1 cellular context compared by ENCODE assay signal in the genomic region with DNA sequence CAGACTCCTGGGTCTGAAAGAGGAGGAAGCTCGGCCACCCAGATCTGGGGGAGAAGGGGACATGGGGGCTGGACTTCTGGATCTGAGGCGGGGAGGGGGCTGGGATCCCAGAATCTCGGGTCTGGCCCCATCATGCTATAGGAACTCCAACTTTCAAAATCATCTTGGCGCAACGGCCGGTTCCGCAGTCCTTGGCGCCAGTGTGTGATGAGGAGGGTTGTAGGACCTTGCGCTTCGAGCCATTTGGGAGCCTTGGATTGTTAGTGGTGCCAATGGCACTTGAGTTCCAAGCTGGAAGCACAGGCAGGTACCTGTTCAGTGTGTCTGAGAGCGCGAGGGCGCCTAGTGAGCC.
A peak's percentile ranks its signal among the peaks of the same experiment; 100 is the strongest.
TF ChIP-seq lines count a peak whose summit lies in the region.

No MANE protein-coding gene starts in this region.

TF ChIP-seq in H1, 55 proteins besides CTCF, POLR2A, EP300 and RAD21:
- TF ChIP-seq BRCA1 (IDR thresholded peaks at IDR 0.05; ENCODE audit: low read depth, low read length) (no peak), GABPA (IDR thresholded peaks at IDR 0.05; ENCODE audit: borderline replicate concordance, insufficient read depth, low read length) (no peak), KDM5A (IDR thresholded peaks at IDR 0.05; ENCODE audit: low read length) (peak; percentile 48; the same call in 1 of the 2 replicates), SAP30 (IDR thresholded peaks at IDR 0.05; ENCODE audit: insufficient read depth, insufficient replicate concordance, low read length) (peak; percentile 45), SIN3A (conservative IDR thresholded peaks at IDR 0.05 in 1 of 2, IDR thresholded peaks at IDR 0.05 in 1 of 2; ENCODE audit: low read depth in 1 of 2, low read length in 2 of 2) (0 out of 4 replicates have a peak, but pooled peaks of 1 of the 2 experiments have one; percentile 6), HDAC2 (IDR thresholded peaks at IDR 0.05; ENCODE audit: borderline replicate concordance in 1 of 2, low read depth in 2 of 2, low read length in 2 of 2) (no peak), TAF1 (IDR thresholded peaks at IDR 0.05; ENCODE audit: low read depth, low read length) (no peak), GTF2F1 (IDR thresholded peaks at IDR 0.05; ENCODE audit: borderline replicate concordance, low read depth, low read length) (no peak), ZNF274 (IDR thresholded peaks at IDR 0.05; ENCODE audit: borderline replicate concordance, extremely low read depth, low read length) (no peak)
